Comparison of ENCODE assay signal across 20 cellular contexts in genomic region chrX:10536744-10537143, GRCh38.
DNase-seq lines count a peak whose midpoint lies in the region; ATAC-seq, FAIRE-seq and TF ChIP-seq lines count a peak whose summit lies in the region.
"Had no signal": no experiment of that assay in that cellular context is flagged by ENCODE, and none has a peak within 500 bp of the region (broad histone marks: within the 10 kb centered on the region; RNA-seq: fewer than 3 reads in every experiment).

No MANE protein-coding gene starts in this region.

- DNase-seq in cardiac muscle cell (ENCODE audit: low read depth in 1 of 2, low spot score in 1 of 2), result no peak
- DNase-seq in left cardiac atrium, result no peak
- DNase-seq in IMR-90, result no peak
- peak; percentile 8 for DNase-seq in hepatocyte (ENCODE audit: low spot score)
- peak; percentile 7 for DNase-seq in small intestine
- no peak for DNase-seq in AG08396 (ENCODE audit: low spot score)
- DNase-seq in stimulated activated naive CD4-positive, alpha-beta T cell treated with Interleukin-2 at 50 U/mL for 16 hours (lab: John Stamatoyannopoulos, UW), result no peak
- DNase-seq: ACHN; BE2C; CD8-positive, alpha-beta T cell; COR-L47; DND-41; GDM1 had no signal

- no peaks in the 10 kb centered on the region for H3K9me1 ChIP-seq in IMR-90 (ENCODE audit: insufficient read depth, low read length)

- H3K9me3 ChIP-seq in cardiac muscle cell (ENCODE audit: low read depth), result no peaks in the 10 kb centered on the region
- no peaks in the 10 kb centered on the region for H3K9me3 ChIP-seq in IMR-90 (ENCODE audit: control insufficient read depth, insufficient read depth, low read length)
- H3K9me3 ChIP-seq in hepatocyte (ENCODE audit: low read depth), result no peaks in the 10 kb centered on the region
- H3K9me3 ChIP-seq in small intestine (ENCODE audit: control insufficient read depth, low read depth), result no peaks in the 10 kb centered on the region
- H3K9me3 ChIP-seq: BE2C had no signal

- peak overlapping the region; percentile 57 for H3K27ac ChIP-seq in cardiac muscle cell
- no peak overlapping the region for H3K27ac ChIP-seq in IMR-90 (ENCODE audit: insufficient read depth, low read length)
- peak overlapping the region; percentile 14 for H3K27ac ChIP-seq in hepatocyte
- peak overlapping the region; percentile 24 to 45 for H3K27ac ChIP-seq in small intestine (ENCODE audit: low read depth in 1 of 2, low read length in 1 of 2)
- H3K27ac ChIP-seq: 22Rv1, C4-2B, HL-60 had no signal

- dilution Hi-C loops in IMR-90 (cut with HindIII; ENCODE audit: low sequenced_read_pairs, unreplicated experiment), result no loop called here

- no peak overlapping the region for H2BK20ac ChIP-seq in IMR-90 (ENCODE audit: low read depth, low read length)

- no peak overlapping the region for H2BK120ac ChIP-seq in IMR-90 (ENCODE audit: low read depth, low read length)

- H4K8ac ChIP-seq in IMR-90 (ENCODE audit: low read depth in 2 of 2, low read length in 2 of 2), result no peak overlapping the region

- TF ChIP-seq CTCF in cardiac muscle cell (IDR thresholded peaks at IDR 0.05; ENCODE audit: low read depth, low read length), result no peak
- TF ChIP-seq CTCF in IMR-90 (conservative IDR thresholded peaks at IDR 0.05; ENCODE audit: low read depth, low read length), result no peak
- no peak for TF ChIP-seq CTCF in hepatocyte (IDR thresholded peaks at IDR 0.05; ENCODE audit: poor library complexity)

- ATAC-seq in left cardiac atrium, result no peak
- ATAC-seq in IMR-90 (ENCODE audit: low read depth), result no peak
- ATAC-seq in GM19351 (IDR thresholded peaks at IDR 0.05; ENCODE audit: unreplicated experiment), result no peak
- ATAC-seq: CD8-positive, alpha-beta T cell had no signal

- no peak overlapping the region for H2AK9ac ChIP-seq in IMR-90 (replicated peaks; ENCODE audit: low read depth, low read length, poor library complexity)

- no peak overlapping the region for H3K56ac ChIP-seq in IMR-90 (ENCODE audit: extremely low read depth, insufficient read depth, low read length)

- no peak for TF ChIP-seq POLR2A in IMR-90 (IDR thresholded peaks at IDR 0.05; ENCODE audit: low read depth, low read length)

- H3K79me1 ChIP-seq in IMR-90 (ENCODE audit: low read depth in 1 of 2, low read length in 2 of 2), result peaks cover 6 to 8% of the 10 kb centered on the region in 2 experiments; a peak in 1 of 4 replicates

- H4K91ac ChIP-seq in IMR-90 (ENCODE audit: insufficient read depth, low read depth, low read length), result no peak overlapping the region

- FAIRE-seq in small intestine (lab: Jason Lieb, UNC), result no peak
- FAIRE-seq: GM12892, GM19239, H54 had no signal

- H2AK5ac ChIP-seq in IMR-90 (ENCODE audit: low read depth, low read length), result no peak overlapping the region

- H3K23ac ChIP-seq in IMR-90 (ENCODE audit: low read depth, low read length), result no peak overlapping the region

- CTCF ChIA-PET in IMR-90 (lab: Yijun Ruan, JAX), result no interaction called here

- no peaks in the 10 kb centered on the region for H3K9me2 ChIP-seq in hepatocyte (replicated peaks; ENCODE audit: insufficient read depth)

- peaks cover 7% of the 10 kb centered on the region for H3K79me2 ChIP-seq in hepatocyte

- no TSS peak for BruUV-seq in IMR-90 (replicated peaks; lab: Mats Ljungman, UMichigan)

- H3K4me2 ChIP-seq in IMR-90 (ENCODE audit: low read depth, low read length), result peak overlapping the region; percentile 1; the same call in 1 of the 2 replicates
- no peak overlapping the region for H3K4me2 ChIP-seq in hepatocyte

- H3K36me3 ChIP-seq in cardiac muscle cell (no peaks in the 10 kb centered on the region), IMR-90 (ENCODE audit: control insufficient read depth, insufficient read depth, low read length) (no peaks in the 10 kb centered on the region), hepatocyte (replicated peaks; ENCODE audit: insufficient read depth, low read depth) (no peaks in the 10 kb centered on the region), small intestine (ENCODE audit: control insufficient read depth in 2 of 2, insufficient read depth in 2 of 2, low read length in 2 of 2) (no peaks in the 10 kb centered on the region)
- H3K36me3 ChIP-seq: BE2C had no signal

- H3K4me1 ChIP-seq in cardiac muscle cell (ENCODE audit: low read depth), result no peaks in the 10 kb centered on the region
- peaks cover 3% of the 10 kb centered on the region; the same call in 1 of the 2 replicates for H3K4me1 ChIP-seq in IMR-90 (ENCODE audit: control insufficient read depth, insufficient read depth, low read length)
- peaks cover 3% of the 10 kb centered on the region for H3K4me1 ChIP-seq in hepatocyte (ENCODE audit: insufficient read depth)
- no peaks in the 10 kb centered on the region for H3K4me1 ChIP-seq in small intestine (ENCODE audit: control insufficient read depth in 2 of 2, insufficient read depth in 1 of 2, low read depth in 1 of 2, low read length in 1 of 2)
- H3K4me1 ChIP-seq: BE2C had no signal

- H2AFZ ChIP-seq in IMR-90 (replicated peaks; ENCODE audit: low read length, poor library complexity) (no peak overlapping the region), hepatocyte (no peak overlapping the region)

- no peak overlapping the region for H3K14ac ChIP-seq in IMR-90 (replicated peaks; ENCODE audit: low read depth, low read length)

- H3K4ac ChIP-seq in IMR-90 (ENCODE audit: low read depth, low read length), result no peak overlapping the region

- WGBS in IMR-90 (ENCODE audit: extremely low coverage in 2 of 2, insufficient read length in 1 of 2), 2 experiments, result no CpG with 5 or more reads among the region's 5 CpGs
- WGBS in hepatocyte (ENCODE audit: low lambda C conversion rate, missing lambda C conversion rate), result 59% methylated on average over 5 of the region's 5 CpGs
- 23 to 49% (median 36%) methylated on average over 5 of the region's 5 CpGs for WGBS in small intestine, 3 donors

- no peak for TF ChIP-seq RAD21 in IMR-90 (IDR thresholded peaks at IDR 0.05; ENCODE audit: low read length)

- no peak overlapping the region for H3K4me3 ChIP-seq in cardiac muscle cell
- no peak overlapping the region for H3K4me3 ChIP-seq in IMR-90 (ENCODE audit: insufficient read depth, low read depth, low read length)
- no peak overlapping the region for H3K4me3 ChIP-seq in hepatocyte
- H3K4me3 ChIP-seq in small intestine (ENCODE audit: low read depth in 1 of 2, low read length in 2 of 2), result no peak overlapping the region

- in situ Hi-C loops in IMR-90 (cut with MboI; ENCODE audit: low sequenced_read_pairs), result no loop called here

- H3K27me3 ChIP-seq in cardiac muscle cell (no peaks in the 10 kb centered on the region), IMR-90 (ENCODE audit: control insufficient read depth, insufficient read depth, low read length) (no peaks in the 10 kb centered on the region), hepatocyte (no peaks in the 10 kb centered on the region), small intestine (ENCODE audit: control insufficient read depth in 2 of 2, insufficient read depth in 2 of 2, low read length in 2 of 2) (no peaks in the 10 kb centered on the region)
- H3K27me3 ChIP-seq: BE2C had no signal

- no peak overlapping the region for H2BK15ac ChIP-seq in IMR-90 (ENCODE audit: low read depth, low read length)

- H4K5ac ChIP-seq in IMR-90 (ENCODE audit: low read depth, low read length), result no peak overlapping the region

- H4K20me1 ChIP-seq in IMR-90 (ENCODE audit: insufficient read depth, low read length) (no peaks in the 10 kb centered on the region; the same call in 1 of the 2 replicates), hepatocyte (ENCODE audit: insufficient read depth, poor library complexity, severe bottlenecking) (no peaks in the 10 kb centered on the region)

- H2BK5ac ChIP-seq in IMR-90 (ENCODE audit: low read depth, low read length, poor library complexity, severe bottlenecking), result no peak overlapping the region

- intact Hi-C loops in left cardiac atrium (cut with DNase I), result no loop called here
- intact Hi-C loops in IMR-90 (cut with micrococcal nuclease), result no loop called here

- no peak overlapping the region; the same call in 1 of the 2 replicates for H3K18ac ChIP-seq in IMR-90 (ENCODE audit: low read depth, low read length)

- POLR2A ChIA-PET in IMR-90 (lab: Charles Lee; ENCODE audit: unreplicated experiment), result no interaction called here

- H3K9ac ChIP-seq in IMR-90 (ENCODE audit: low read depth, low read length), result no peak overlapping the region

TF ChIP-seq in IMR-90, 13 proteins besides CTCF, POLR2A, EP300 and RAD21:
- TF ChIP-seq MXI1 (IDR thresholded peaks at IDR 0.05; ENCODE audit: borderline replicate concordance, low read depth, low read length) (no peak), MAFK (IDR thresholded peaks at IDR 0.05; ENCODE audit: low read depth, low read length) (no peak), NFE2L2 (IDR thresholded peaks at IDR 0.05; ENCODE audit: low read depth, low read length) (no peak), CHD1 (IDR thresholded peaks at IDR 0.05; ENCODE audit: low read depth, low read length) (no peak), RCOR1 (IDR thresholded peaks at IDR 0.05; ENCODE audit: insufficient replicate concordance, low read length) (no peak), FOS (IDR thresholded peaks at IDR 0.05; ENCODE audit: low read depth, low read length) (no peak), BHLHE40 (IDR thresholded peaks at IDR 0.05; ENCODE audit: low read depth, low read length) (no peak), RFX5 (IDR thresholded peaks at IDR 0.05; ENCODE audit: low read depth, low read length) (no peak)
TF ChIP-seq in IMR-90: peak in this region for 0.

Comparison
In these comparisons a context has a peak if more than half of its experiments do, and no peak if none do; other contexts are left out.
1. DNase-seq: peak in hepatocyte (single experiment) and small intestine (single experiment); none in cardiac muscle cell (0 of 2), left cardiac atrium (single experiment), IMR-90 (single experiment), AG08396 (single experiment) and stimulated activated naive CD4-positive, alpha-beta T cell treated with Interleukin-2 at 50 U/mL for 16 hours (single experiment).